Comparison of ENCODE assay signal across 24 cellular contexts in the genomic region with DNA sequence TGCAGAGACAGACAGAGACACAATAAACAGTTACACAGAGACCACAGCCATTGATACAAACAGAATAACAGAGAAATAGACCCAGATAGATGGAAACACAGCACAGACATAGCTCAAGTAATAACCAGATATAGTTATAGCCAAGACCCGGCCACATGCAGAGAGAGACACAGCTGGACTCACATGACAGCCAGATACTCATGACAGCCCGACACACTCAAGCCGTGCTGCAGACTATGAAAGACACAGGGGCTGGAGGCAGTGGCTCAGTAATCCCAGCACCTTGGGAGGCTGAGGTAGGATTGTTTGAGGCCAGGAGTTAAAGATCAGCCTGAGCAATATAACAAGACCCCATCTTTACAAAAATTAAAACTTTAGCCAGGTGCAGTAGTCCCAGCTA. TPM values are rescaled to one million over a fixed set of nuclear protein-coding genes. Genes with fewer than 3 reads are reported as not detected.
DNase-seq lines count a peak whose midpoint lies in the region; ATAC-seq, FAIRE-seq and TF ChIP-seq lines count a peak whose summit lies in the region.
"Had no signal": no experiment of that assay in that cellular context is flagged by ENCODE, and none has a peak within 500 bp of the region (broad histone marks: within the 10 kb centered on the region; RNA-seq: fewer than 3 reads in every experiment).

No MANE protein-coding gene starts in this region.

- no peak overlapping the region for H3K4me3 Mint-ChIP-seq in activated naive CD4-positive, alpha-beta T cell treated with anti-CD3 and anti-CD28 coated beads for 36 hours
- peak overlapping the region in 2 of 3 donors; percentile 2 to 4 for H3K4me3 Mint-ChIP-seq in T-cell
- H3K4me3 Mint-ChIP-seq in central memory CD8-positive, alpha-beta T cell, result peak overlapping the region; percentile 39
- H3K4me3 Mint-ChIP-seq in stimulated activated memory B cell treated with anti-CD40 and anti-IgM and Interleukin-4, amounts not matched to agents 10 μg/mL and 1 μg/mL and 100 μg/mL, for 72 hours, result no peak overlapping the region
- H3K4me3 Mint-ChIP-seq: dendritic cell treated with granulocyte-macrophage colony-stimulating factor and Interleukin-4, amounts not matched to agents 40 ng/mL and 50 ng/mL, for 4 days had no signal

- H3K27me3 Mint-ChIP-seq in activated naive CD4-positive, alpha-beta T cell treated with anti-CD3 and anti-CD28 coated beads for 36 hours (ENCODE audit: low read depth), result no peaks in the 10 kb centered on the region
- H3K27me3 Mint-ChIP-seq in T-cell, result no peaks in the 10 kb centered on the region
- H3K27me3 Mint-ChIP-seq in central memory CD8-positive, alpha-beta T cell, result no peaks in the 10 kb centered on the region
- no peaks in the 10 kb centered on the region for H3K27me3 Mint-ChIP-seq in stimulated activated memory B cell treated with anti-CD40 and anti-IgM and Interleukin-4, amounts not matched to agents 10 μg/mL and 1 μg/mL and 100 μg/mL, for 72 hours

- no peak for TF ChIP-seq CTCF in breast epithelium (IDR thresholded peaks at IDR 0.05)

- no peaks in the 10 kb centered on the region for H3K4me1 ChIP-seq in breast epithelium

- no peak overlapping the region for H3K4me3 ChIP-seq in breast epithelium
- H3K4me3 ChIP-seq: BLaER1 treated with 17β-estradiol and CSF1 and Interleukin-3, amounts not matched to agents 10 nM and 100 nM; cardiac muscle cell; ovary had no signal

- FAIRE-seq in H54 (lab: Jason Lieb, UNC), result no peak

- CTCF ChIA-PET in activated naive CD4-positive, alpha-beta T cell treated with anti-CD3 and anti-CD28 coated beads for 36 hours (lab: Charles Lee), result interaction anchor here (1.3 kb wide), 1 partner anchor 16 kb away, joined by 7 read pairs; no protein-coding TSS in a partner anchor
- CTCF ChIA-PET in T-cell (lab: Charles Lee), result interaction anchor here in 1 of 2 donors (0.5 kb wide), 1 partner anchor 122 kb away, joined by 4 read pairs; a partner anchor contains a TSS

- intact Hi-C loops in activated naive CD4-positive, alpha-beta T cell treated with anti-CD3 and anti-CD28 coated beads for 36 hours (cut with micrococcal nuclease), result loop anchor here (2.0 to 5.0 kb wide), 3 partner anchors 18 to 121 kb away; a partner anchor contains a TSS
- intact Hi-C loops in breast epithelium (cut with DNase I; ENCODE audit: low total_unique reads), result no loop called here

- peak overlapping the region; percentile 94 for H3K27ac Mint-ChIP-seq in activated naive CD4-positive, alpha-beta T cell treated with anti-CD3 and anti-CD28 coated beads for 36 hours
- H3K27ac Mint-ChIP-seq in T-cell, result peak overlapping the region; percentile 97 to 100
- peak overlapping the region; percentile 86 for H3K27ac Mint-ChIP-seq in central memory CD8-positive, alpha-beta T cell (ENCODE audit: low read depth)
- H3K27ac Mint-ChIP-seq in stimulated activated memory B cell treated with anti-CD40 and anti-IgM and Interleukin-4, amounts not matched to agents 10 μg/mL and 1 μg/mL and 100 μg/mL, for 72 hours, result peak overlapping the region; percentile 97
- H3K27ac Mint-ChIP-seq: dendritic cell treated with granulocyte-macrophage colony-stimulating factor and Interleukin-4, amounts not matched to agents 40 ng/mL and 50 ng/mL, for 4 days had no signal

- no peak overlapping the region for H3K27ac ChIP-seq in breast epithelium
- H3K27ac ChIP-seq: cardiac muscle cell, ovary had no signal

- no peaks in the 10 kb centered on the region for H3K36me3 ChIP-seq in breast epithelium
- H3K36me3 ChIP-seq: cardiac muscle cell, ovary had no signal

- H3K36me3 Mint-ChIP-seq in activated naive CD4-positive, alpha-beta T cell treated with anti-CD3 and anti-CD28 coated beads for 36 hours (ENCODE audit: low read depth), result peaks cover 1% of the 10 kb centered on the region
- no peaks in the 10 kb centered on the region for H3K36me3 Mint-ChIP-seq in T-cell
- peaks cover 14% of the 10 kb centered on the region for H3K36me3 Mint-ChIP-seq in central memory CD8-positive, alpha-beta T cell (ENCODE audit: insufficient read depth)
- H3K36me3 Mint-ChIP-seq in stimulated activated memory B cell treated with anti-CD40 and anti-IgM and Interleukin-4, amounts not matched to agents 10 μg/mL and 1 μg/mL and 100 μg/mL, for 72 hours, result no peaks in the 10 kb centered on the region

- no peaks in the 10 kb centered on the region for H3K9me3 ChIP-seq in breast epithelium
- H3K9me3 ChIP-seq: ovary had no signal

- POLR2A ChIA-PET in T-cell (lab: Charles Lee), result interaction anchor here in 1 of 2 donors (0.6 kb wide), 1 partner anchor 21 kb away, joined by 4 read pairs; no protein-coding TSS in a partner anchor

- H3K9me3 Mint-ChIP-seq in activated naive CD4-positive, alpha-beta T cell treated with anti-CD3 and anti-CD28 coated beads for 36 hours, result no peaks in the 10 kb centered on the region
- H3K9me3 Mint-ChIP-seq in T-cell, result no peaks in the 10 kb centered on the region
- no peaks in the 10 kb centered on the region for H3K9me3 Mint-ChIP-seq in central memory CD8-positive, alpha-beta T cell
- H3K9me3 Mint-ChIP-seq in stimulated activated memory B cell treated with anti-CD40 and anti-IgM and Interleukin-4, amounts not matched to agents 10 μg/mL and 1 μg/mL and 100 μg/mL, for 72 hours, result no peaks in the 10 kb centered on the region
- H3K9me3 Mint-ChIP-seq: dendritic cell treated with granulocyte-macrophage colony-stimulating factor and Interleukin-4, amounts not matched to agents 40 ng/mL and 50 ng/mL, for 4 days had no signal

- peaks cover 31% of the 10 kb centered on the region for H3K4me1 Mint-ChIP-seq in activated naive CD4-positive, alpha-beta T cell treated with anti-CD3 and anti-CD28 coated beads for 36 hours (ENCODE audit: low read depth)
- H3K4me1 Mint-ChIP-seq in T-cell, result peaks cover 40 to 45% (median 44%) of the 10 kb centered on the region in 3 donors
- peaks cover 39% of the 10 kb centered on the region for H3K4me1 Mint-ChIP-seq in central memory CD8-positive, alpha-beta T cell
- H3K4me1 Mint-ChIP-seq in stimulated activated memory B cell treated with anti-CD40 and anti-IgM and Interleukin-4, amounts not matched to agents 10 μg/mL and 1 μg/mL and 100 μg/mL, for 72 hours, result peaks cover 42% of the 10 kb centered on the region

- ATAC-seq in T-cell (replicated peaks in 1 of 4) (no peak), HG03432 (IDR thresholded peaks at IDR 0.05; ENCODE audit: unreplicated experiment) (no peak)
- ATAC-seq in central memory CD8-positive, alpha-beta T cell (replicated peaks; ENCODE audit: extremely low read depth, poor library complexity, severe bottlenecking), result no peak
- no peak for ATAC-seq in stimulated activated memory B cell treated with anti-CD40 and anti-IgM and Interleukin-4, amounts not matched to agents 10 μg/mL and 1 μg/mL and 100 μg/mL, for 72 hours
- ATAC-seq: right cardiac atrium, SK-N-SH treated with all-trans-retinoic acid at 6 μM for 48 hours had no signal

- H3K27me3 ChIP-seq in breast epithelium, result no peaks in the 10 kb centered on the region
- H3K27me3 ChIP-seq: BLaER1 treated with 17β-estradiol and CSF1 and Interleukin-3, amounts not matched to agents 10 nM and 100 nM; cardiac muscle cell; ovary had no signal

- no peak for DNase-seq in activated naive CD4-positive, alpha-beta T cell treated with anti-CD3 and anti-CD28 coated beads for 36 hours
- no peak for DNase-seq in activated naive CD4-positive, alpha-beta T cell treated with Interleukin-2 at 50 U/mL for 16 hours
- DNase-seq in T-cell (no peak), H54 (ENCODE audit: insufficient read length, low spot score) (no peak), breast epithelium (ENCODE audit: low spot score in 2 of 2) (no peak)
- no peak for DNase-seq in central memory CD8-positive, alpha-beta T cell (ENCODE audit: low spot score in 2 of 2)
- DNase-seq: activated effector memory CD4-positive, alpha-beta T cell treated with Interleukin-2 at 50 U/mL for 16 hours; IMR-90; kidney glomerular epithelial cell; mammary epithelial cell; MM.1S; NCI-H1694; NCI-H526 treated with DMSO at 0.1 percent for 48 hours; ovary; right cardiac atrium; stimulated activated CD8-positive, alpha-beta memory T cell treated with anti-CD3 and anti-CD28 coated beads, Interleukin-4, amount 100 ng/mL, for 48 hours had no signal

- TF ChIP-seq POLR2A in H54 (IDR thresholded peaks at IDR 0.05; ENCODE audit: low read depth, low read length), result no peak
- TF ChIP-seq POLR2A in breast epithelium (IDR thresholded peaks at IDR 0.05), result no peak

RNA-seq across cellular contexts. Expression of a gene that starts 1.6 kb away (rescaled TPM):
- 10 to 100 TPM; 55.7 to 57.9 TPM for total RNA-seq in activated naive CD4-positive, alpha-beta T cell treated with anti-CD3 and anti-CD28 coated beads for 36 hours
- total RNA-seq in T-cell (100 to 1,000 TPM; 107 to 140 (median 114) TPM), breast epithelium (1 to 10 TPM; 1.3 to 3.2 (median 2.5) TPM)
- total RNA-seq: G401, IMR-90 had no signal

RNA-seq across cellular contexts. Expression of a gene that starts 18.9 kb away (rescaled TPM):
- 1 to 10 TPM; 6.4 to 7.0 TPM for total RNA-seq in activated naive CD4-positive, alpha-beta T cell treated with anti-CD3 and anti-CD28 coated beads for 36 hours
- 1 to 10 TPM; 3.3 to 7.6 (median 5.0) TPM for total RNA-seq in T-cell
- under 1 TPM in 1 of 3 donors, not detected in 2; 0.48 TPM for total RNA-seq in breast epithelium
- total RNA-seq: IMR-90, mammary epithelial cell had no signal

RNA-seq across cellular contexts. Expression of a gene that starts 19.2 kb away (rescaled TPM):
- total RNA-seq in activated naive CD4-positive, alpha-beta T cell treated with anti-CD3 and anti-CD28 coated beads for 36 hours, result 1 to 10 TPM; 1.2 to 1.4 TPM
- 1 to 10 TPM; 5.7 to 6.5 (median 5.9) TPM for total RNA-seq in T-cell
- 10 to 100 TPM in 2 of 3 donors, under 1 TPM in 1; 0.48 to 30.7 (median 24.6) TPM for total RNA-seq in breast epithelium
- total RNA-seq: G401, H4, IMR-90, right cardiac atrium had no signal

RNA-seq across cellular contexts. Expression of a gene that starts 23.6 kb away (rescaled TPM):
- total RNA-seq in activated naive CD4-positive, alpha-beta T cell treated with anti-CD3 and anti-CD28 coated beads for 36 hours, result 10 to 100 TPM; 16.2 to 18.2 TPM
- total RNA-seq in T-cell, result 10 to 100 TPM; 15.5 to 28.0 (median 25.5) TPM
- 10 to 100 TPM; 14.0 to 37.8 (median 18.4) TPM for total RNA-seq in breast epithelium

RNA-seq across cellular contexts. Expression of a gene that starts 47.6 kb away (rescaled TPM):
- 1 to 10 TPM; 1.3 to 1.5 TPM for total RNA-seq in activated naive CD4-positive, alpha-beta T cell treated with anti-CD3 and anti-CD28 coated beads for 36 hours
- 1 to 10 TPM; 1.3 to 6.0 (median 1.6) TPM for total RNA-seq in T-cell
- total RNA-seq in breast epithelium, result 1 to 10 TPM in 1 of 3 donors, under 1 TPM in 2; 0.33 to 1.6 (median 0.44) TPM
- total RNA-seq: IMR-90 had no signal

Comparison
In these comparisons a context has a peak if more than half of its experiments do, and no peak if none do; other contexts are left out.
1. H3K4me3 Mint-ChIP-seq: peak in T-cell (2 of 3) and central memory CD8-positive, alpha-beta T cell (single experiment); none in activated naive CD4-positive, alpha-beta T cell treated with anti-CD3 and anti-CD28 coated beads for 36 hours (single experiment) and stimulated activated memory B cell treated with anti-CD40 and anti-IgM and Interleukin-4, amounts not matched to agents 10 μg/mL and 1 μg/mL and 100 μg/mL, for 72 hours (single experiment).
2. RNA of a gene that starts 1.6 kb away (total RNA-seq): 107 to 140 TPM in T-cell and 55.7 to 57.9 TPM in activated naive CD4-positive, alpha-beta T cell treated with anti-CD3 and anti-CD28 coated beads for 36 hours; 1.3 to 3.2 TPM in breast epithelium; every median in the first group is over 10 times any median in the second.
3. Peak in every context shown above with its lines, with median percentiles within 50 percentile points of each other: H3K27ac Mint-ChIP-seq.